19 cellular contexts compared by ENCODE assay signal in genomic region chr1:117147341-117147831, GRCh38. TPM values are rescaled to one million over a fixed set of nuclear protein-coding genes. Genes with fewer than 3 reads are reported as not detected.
DNase-seq lines count a peak whose midpoint lies in the region; ATAC-seq and TF ChIP-seq lines count a peak whose summit lies in the region.
"Had no signal": no experiment of that assay in that cellular context is flagged by ENCODE, and none has a peak within 500 bp of the region (broad histone marks: within the 10 kb centered on the region; RNA-seq: fewer than 3 reads in every experiment).

No MANE protein-coding gene starts in this region.

- no peak for TF ChIP-seq POLR2A in IMR-90 (IDR thresholded peaks at IDR 0.05; ENCODE audit: low read depth, low read length)

- H2BK20ac ChIP-seq in IMR-90 (ENCODE audit: low read depth, low read length), result peak overlapping the region; percentile 83

- H4K5ac ChIP-seq in IMR-90 (ENCODE audit: low read depth, low read length), result no peak overlapping the region

- TF ChIP-seq CTCF in AG04450 (IDR thresholded peaks at IDR 0.05; ENCODE audit: low read depth, low read length) (no peak), IMR-90 (conservative IDR thresholded peaks at IDR 0.05; ENCODE audit: low read depth, low read length) (no peak), brain microvascular endothelial cell (IDR thresholded peaks at IDR 0.05; ENCODE audit: low read depth, low read length, missing control alignments) (no peak), osteoblast (IDR thresholded peaks at IDR 0.05; ENCODE audit: extremely low read depth, low read depth, low read length) (no peak)

- CTCF ChIA-PET in AG04450 (lab: Charles Lee), result interaction anchor here (0.8 to 4.7 kb wide), 4 partner anchors 19 to 137 kb away, joined by 3 to 31 read pairs (median 4); no protein-coding TSS in a partner anchor
- CTCF ChIA-PET in IMR-90 (lab: Yijun Ruan, JAX), result interaction anchor here (0.9 to 1.1 kb wide), 2 partner anchors 9 to 16 kb away, joined by 3 read pairs; no protein-coding TSS in a partner anchor

- H2BK120ac ChIP-seq in IMR-90 (ENCODE audit: low read depth, low read length), result peak overlapping the region; percentile 74

- intact Hi-C loops in IMR-90 (cut with micrococcal nuclease), result loop anchor here (10.0 kb wide), 1 partner anchor 217 kb away; the partner anchor contains the start of gene MAN1A2

- no peaks in the 10 kb centered on the region for H3K79me1 ChIP-seq in IMR-90 (ENCODE audit: low read depth in 1 of 2, low read length in 2 of 2)

- H3K56ac ChIP-seq in IMR-90 (ENCODE audit: extremely low read depth, insufficient read depth, low read length), result no peak overlapping the region; the same call in 1 of the 2 replicates

- peak; percentile 16 for ATAC-seq in IMR-90 (ENCODE audit: low read depth)
- no peak for ATAC-seq in HG03095 (IDR thresholded peaks at IDR 0.05; ENCODE audit: unreplicated experiment)
- ATAC-seq: K562, upper lobe of right lung had no signal

- H3K36me3 ChIP-seq in IMR-90 (ENCODE audit: control insufficient read depth, insufficient read depth, low read length) (no peaks in the 10 kb centered on the region), brain microvascular endothelial cell (replicated peaks) (no peaks in the 10 kb centered on the region), osteoblast (ENCODE audit: insufficient read depth, low read length) (no peaks in the 10 kb centered on the region)
- H3K36me3 ChIP-seq: upper lobe of right lung had no signal

- TF ChIP-seq RAD21 in IMR-90 (IDR thresholded peaks at IDR 0.05; ENCODE audit: low read length), result no peak

- peak overlapping the region; percentile 19; the same call in 1 of the 2 replicates for H3K23ac ChIP-seq in IMR-90 (ENCODE audit: low read depth, low read length)

- no peak overlapping the region for H3K9ac ChIP-seq in IMR-90 (ENCODE audit: low read depth, low read length)

- peak overlapping the region; percentile 67 for H3K27ac ChIP-seq in AG04450 (ENCODE audit: low read depth, low read length)
- peak overlapping the region; percentile 24; the same call in 1 of the 2 replicates for H3K27ac ChIP-seq in IMR-90 (ENCODE audit: insufficient read depth, low read length)
- H3K27ac ChIP-seq in brain microvascular endothelial cell, result peak overlapping the region; percentile 35
- H3K27ac ChIP-seq in osteoblast (ENCODE audit: low read depth, low read length), result peak overlapping the region; percentile 75
- H3K27ac ChIP-seq: upper lobe of right lung had no signal

- no peak overlapping the region for H2AFZ ChIP-seq in IMR-90 (replicated peaks; ENCODE audit: low read length, poor library complexity)
- no peak overlapping the region for H2AFZ ChIP-seq in osteoblast (ENCODE audit: low read length)

- H4K91ac ChIP-seq in IMR-90 (ENCODE audit: insufficient read depth, low read depth, low read length), result peak overlapping the region; percentile 62; the same call in 1 of the 2 replicates

- H4K20me1 ChIP-seq in IMR-90 (ENCODE audit: insufficient read depth, low read length), result no peaks in the 10 kb centered on the region; the same call in 1 of the 2 replicates
- H4K20me1 ChIP-seq in osteoblast (ENCODE audit: insufficient read depth, low read length), result no peaks in the 10 kb centered on the region

- peak overlapping the region; percentile 8 to 59; a peak in 3 of 4 replicates for H4K8ac ChIP-seq in IMR-90 (ENCODE audit: low read depth in 2 of 2, low read length in 2 of 2)

- H2BK15ac ChIP-seq in IMR-90 (ENCODE audit: low read depth, low read length), result peak overlapping the region; percentile 40; the same call in 1 of the 3 replicates

- BruUV-seq in IMR-90 (replicated peaks; lab: Mats Ljungman, UMichigan), result no TSS peak

- H3K4me3 ChIP-seq in AG04450 (ENCODE audit: low read depth, low read length), result no peak overlapping the region
- no peak overlapping the region for H3K4me3 ChIP-seq in IMR-90 (ENCODE audit: insufficient read depth, low read depth, low read length)
- no peak overlapping the region for H3K4me3 ChIP-seq in brain microvascular endothelial cell (ENCODE audit: low read depth, low read length)
- peak overlapping the region; percentile 17 for H3K4me3 ChIP-seq in osteoblast (ENCODE audit: insufficient read depth, low read length)
- H3K4me3 ChIP-seq: K562, upper lobe of right lung had no signal

- POLR2A ChIA-PET in AG04450 (lab: Yijun Ruan, JAX) (no interaction called here), IMR-90 (lab: Charles Lee; ENCODE audit: unreplicated experiment) (no interaction called here)

- peak overlapping the region; percentile 26; the same call in 1 of the 2 replicates for H3K4me2 ChIP-seq in IMR-90 (ENCODE audit: low read depth, low read length)
- peak overlapping the region; percentile 63 for H3K4me2 ChIP-seq in osteoblast (ENCODE audit: insufficient read depth, low read length)

- DNase-seq in AG04450 (ENCODE audit: low read depth, low spot score) (no peak), IMR-90 (no peak), brain microvascular endothelial cell (no peak), osteoblast (ENCODE audit: insufficient read length, low spot score, missing footprints) (no peak), pons (ENCODE audit: low spot score) (no peak), NCI-H446 (lab: John Stamatoyannopoulos, UW) (no peak)
- DNase-seq: activated CD4-positive, alpha-beta T cell treated with anti-CD3 and anti-CD28 coated beads, Interleukin-2, amount 50 U/mL, for 1 hour; activated naive CD4-positive, alpha-beta T cell treated with Interleukin-2 at 50 U/mL for 16 hours; AML-193; aorta; H7; hypothalamus; kidney; midbrain; OCI-M1; stimulated activated naive CD4-positive, alpha-beta T cell treated with Interleukin-2 at 50 U/mL for 16 hours; upper lobe of right lung had no signal

- H2BK5ac ChIP-seq in IMR-90 (ENCODE audit: low read depth, low read length, poor library complexity, severe bottlenecking), result peak overlapping the region; percentile 33

- H3K4me1 ChIP-seq in IMR-90 (ENCODE audit: control insufficient read depth, insufficient read depth, low read length), result peaks cover 13% of the 10 kb centered on the region
- peaks cover 32% of the 10 kb centered on the region for H3K4me1 ChIP-seq in osteoblast (ENCODE audit: insufficient read depth, low read length)
- H3K4me1 ChIP-seq: upper lobe of right lung had no signal

- H3K9me1 ChIP-seq in IMR-90 (ENCODE audit: insufficient read depth, low read length), result peaks cover 13% of the 10 kb centered on the region

- H3K18ac ChIP-seq in IMR-90 (ENCODE audit: low read depth, low read length), result peak overlapping the region; percentile 9; the same call in 1 of the 2 replicates

- H2AK9ac ChIP-seq in IMR-90 (replicated peaks; ENCODE audit: low read depth, low read length, poor library complexity), result no peak overlapping the region

- dilution Hi-C loops in IMR-90 (cut with HindIII; ENCODE audit: low sequenced_read_pairs, unreplicated experiment), result no loop called here

- no peaks in the 10 kb centered on the region for H3K79me2 ChIP-seq in osteoblast (ENCODE audit: insufficient read depth, low read length)

- H3K27me3 ChIP-seq in AG04450 (ENCODE audit: control insufficient read depth, insufficient read depth, low read length) (no peaks in the 10 kb centered on the region), IMR-90 (ENCODE audit: control insufficient read depth, insufficient read depth, low read length) (no peaks in the 10 kb centered on the region), brain microvascular endothelial cell (replicated peaks) (no peaks in the 10 kb centered on the region), osteoblast (ENCODE audit: insufficient read depth, low read length) (no peaks in the 10 kb centered on the region)

- H3K9me3 ChIP-seq in AG04450 (ENCODE audit: control insufficient read depth, insufficient read depth, low read length) (no peaks in the 10 kb centered on the region; the same call in 1 of the 2 replicates), IMR-90 (ENCODE audit: control insufficient read depth, insufficient read depth, low read length) (no peaks in the 10 kb centered on the region), osteoblast (ENCODE audit: low read depth, low read length) (no peaks in the 10 kb centered on the region)
- H3K9me3 ChIP-seq: upper lobe of right lung had no signal

- peak overlapping the region; percentile 60; the same call in 1 of the 2 replicates for H2AK5ac ChIP-seq in IMR-90 (ENCODE audit: low read depth, low read length)

- H3K14ac ChIP-seq in IMR-90 (replicated peaks; ENCODE audit: low read depth, low read length), result peak overlapping the region; percentile 36

- in situ Hi-C loops in IMR-90 (cut with MboI; ENCODE audit: low sequenced_read_pairs), result no loop called here
- in situ Hi-C loops in brain microvascular endothelial cell (cut with HindIII; ENCODE audit: low pct_ligation_motif_present, low sequenced_read_pairs), result no loop called here

- 29% methylated on average over 2 of the region's 4 CpGs; no CpG with 5 or more reads in 1 of the 2 experiments for WGBS in IMR-90 (ENCODE audit: extremely low coverage in 2 of 2, insufficient read length in 1 of 2), 2 experiments

- peak overlapping the region; percentile 80 for H3K4ac ChIP-seq in IMR-90 (ENCODE audit: low read depth, low read length)

TF ChIP-seq in IMR-90, 13 proteins besides CTCF, POLR2A, EP300 and RAD21 (continues in another document):
- TF ChIP-seq USF2 (IDR thresholded peaks at IDR 0.05; ENCODE audit: low read depth, low read length) (no peak), MXI1 (IDR thresholded peaks at IDR 0.05; ENCODE audit: borderline replicate concordance, low read depth, low read length) (no peak), ELK1 (IDR thresholded peaks at IDR 0.05; ENCODE audit: borderline replicate concordance, low read depth, low read length) (no peak)

RNA-seq across cellular contexts. Expression of gene TRIM45, which starts 25.8 kb away (rescaled TPM):
- polyA plus RNA-seq in AG04450 (2011; rRNA removed) (3.5 and 4.8 TPM in 2 replicates), IMR-90 (2012; rRNA removed) (4.1 and 5.1 TPM in 2 replicates)
- polyA minus RNA-seq in AG04450 (2011; rRNA and poly(A)+ RNA removed), result 3.1 and 3.6 TPM in 2 replicates
- total RNA-seq in IMR-90 (2012; rRNA removed) (1.7 and 2.0 TPM in 2 replicates), osteoblast (1.4 and 2.1 TPM in 2 replicates)
- 2.1 and 2.9 TPM in 2 replicates for polyA plus RNA-seq in IMR-90 (2012; cell fraction: cytosol; rRNA removed)
- polyA plus RNA-seq in IMR-90 (2012; cell fraction: nucleus; rRNA removed; ENCODE audit: low replicate concordance), result 19.8 and 36.5 TPM in 2 replicates

Comparison
In these comparisons a context has a peak if more than half of its experiments do, and no peak if none do; other contexts are left out.
1. H3K27ac ChIP-seq: peak in every context shown above with its lines; median percentile 75 in osteoblast; 67 in AG04450; 35 in brain microvascular endothelial cell; 24 in IMR-90.